In genomic region chr5:141777711-141778110, GRCh38 we compare ENCODE assay signal across 25 cellular contexts.
"Had no signal": no experiment of that assay in that cellular context is flagged by ENCODE, and none has a peak within 500 bp of the region (broad histone marks: within the 10 kb centered on the region; RNA-seq: fewer than 3 reads in every experiment).

No MANE protein-coding gene starts in this region.

- H3K36me3 Mint-ChIP-seq: activated CD8-positive, alpha-beta memory T cell treated with anti-CD3 and anti-CD28 coated beads, Interleukin-2, amount 10 ng/mL, durations not matched to agents 7 days and 5 days; activated naive CD4-positive, alpha-beta T cell treated with anti-CD3 and anti-CD28 coated beads, Interleukin-2, amount 50 U/mL, for 72 hours had no signal

- DNase-seq: activated CD4-positive, alpha-beta T cell treated with anti-CD3 and anti-CD28 coated beads for 48 hours; activated CD4-positive, alpha-beta T cell treated with anti-CD3 and anti-CD28 coated beads, Interleukin-2, amount 50 U/mL, for 48 hours; activated CD4-positive, CD25-positive, alpha-beta regulatory T cell treated with anti-CD3 and anti-CD28 coated beads, Interleukin-2, amount 50 U/mL, for 72 hours; activated CD8-positive, alpha-beta memory T cell treated with anti-CD3 and anti-CD28 coated beads, Interleukin-2, amount 10 ng/mL, durations not matched to agents 7 days and 5 days; activated effector memory CD4-positive, alpha-beta T cell treated with anti-CD3 and anti-CD28 coated beads, Interleukin-2, amount 50 U/mL, for 16 hours; activated naive CD4-positive, alpha-beta T cell treated with Interleukin-2 at 50 U/mL for 16 hours; activated T-cell treated with anti-CD3 and anti-CD28 coated beads, Interleukin-2, amount 50 U/mL, for 24 hours; amniotic stem cell; Kasumi-1; NCI-H1048; NCI-H146; NCI-H187 treated with DMSO at 0.1 percent for 48 hours; NCI-H345; NCI-H510A; NCI-H526 treated with DMSO at 0.1 percent for 48 hours; Peyer's patch; Right ventricle myocardium superior; SJCRH30 had no signal

- H3K36me3 ChIP-seq: Peyer's patch, SJCRH30 had no signal

- H3K4me3 ChIP-seq: K562, Peyer's patch, SJCRH30 had no signal

- H3K4me1 ChIP-seq: Peyer's patch, SJCRH30 had no signal

- H3K9me3 ChIP-seq: Peyer's patch, SJCRH30 had no signal

- H3K27ac Mint-ChIP-seq: activated CD8-positive, alpha-beta memory T cell treated with anti-CD3 and anti-CD28 coated beads, Interleukin-2, amount 10 ng/mL, durations not matched to agents 7 days and 5 days; activated naive CD4-positive, alpha-beta T cell treated with anti-CD3 and anti-CD28 coated beads, Interleukin-2, amount 50 U/mL, for 72 hours; activated T-cell treated with anti-CD3 and anti-CD28 coated beads, Interleukin-2, amount 50 U/mL, for 24 hours; T-helper 1 cell treated with Interleukin-12 subunit alpha and Interleukin-12 subunit beta and Interleukin-4 antibody, amounts not matched to agents 30 μg/mL and 1 μg/mL, for 36 hours had no signal

- H3K9me3 Mint-ChIP-seq: activated naive CD4-positive, alpha-beta T cell treated with anti-CD3 and anti-CD28 coated beads, Interleukin-2, amount 50 U/mL, for 72 hours; activated naive CD8-positive, alpha-beta T cell treated with anti-CD3 and anti-CD28 coated beads, Interleukin-2, amount 50 U/mL, for 24 hours; activated T-cell treated with anti-CD3 and anti-CD28 coated beads, Interleukin-2, amount 50 U/mL, for 24 hours; central memory CD8-positive, alpha-beta T cell; T-helper 1 cell treated with Interleukin-12 subunit alpha and Interleukin-12 subunit beta and Interleukin-4 antibody, amounts not matched to agents 30 μg/mL and 1 μg/mL, for 36 hours had no signal

- H3K27me3 ChIP-seq: Peyer's patch had no signal

- ATAC-seq: activated CD8-positive, alpha-beta memory T cell treated with anti-CD3 and anti-CD28 coated beads, Interleukin-2, amount 10 ng/mL, durations not matched to agents 7 days and 5 days; K562 had no signal

- H3K27ac ChIP-seq: Peyer's patch, RWPE1, SJCRH30 had no signal

- H3K4me3 Mint-ChIP-seq: activated CD8-positive, alpha-beta memory T cell treated with anti-CD3 and anti-CD28 coated beads, Interleukin-2, amount 10 ng/mL, durations not matched to agents 7 days and 5 days; activated naive CD8-positive, alpha-beta T cell treated with anti-CD3 and anti-CD28 coated beads, Interleukin-2, amount 50 U/mL, for 24 hours; activated T-cell treated with anti-CD3 and anti-CD28 coated beads, Interleukin-2, amount 50 U/mL, for 24 hours; brain; central memory CD8-positive, alpha-beta T cell; T-helper 1 cell treated with Interleukin-12 subunit alpha and Interleukin-12 subunit beta and Interleukin-4 antibody, amounts not matched to agents 30 μg/mL and 1 μg/mL, for 36 hours had no signal

- H3K4me1 Mint-ChIP-seq: activated CD8-positive, alpha-beta memory T cell treated with anti-CD3 and anti-CD28 coated beads, Interleukin-2, amount 10 ng/mL, durations not matched to agents 7 days and 5 days; central memory CD8-positive, alpha-beta T cell had no signal
